8 cellular contexts compared by ENCODE assay signal in genomic region chr1:234322979-234323378, GRCh38. TPM values are rescaled to one million over a fixed set of nuclear protein-coding genes. Genes with fewer than 3 reads are reported as not detected.
DNase-seq lines count a peak whose midpoint lies in the region; ATAC-seq and TF ChIP-seq lines count a peak whose summit lies in the region.

No MANE protein-coding gene starts in this region.

- H3K4me1 ChIP-seq in left ventricle myocardium inferior: peaks cover 7% of the 10 kb centered on the region
- H3K4me1 ChIP-seq in upper lobe of right lung: peaks cover 4% of the 10 kb centered on the region

- H3K9me3 Mint-ChIP-seq in activated T-cell treated with anti-CD3 and anti-CD28 coated beads, Interleukin-2, amount 50 U/mL, for 4 hours: no peaks in the 10 kb centered on the region

- H3K27me3 ChIP-seq in left ventricle myocardium inferior (ENCODE audit: low read depth) (peaks cover 89% of the 10 kb centered on the region), upper lobe of right lung (no peaks in the 10 kb centered on the region)

- no peaks in the 10 kb centered on the region for H3K27me3 Mint-ChIP-seq in activated T-cell treated with anti-CD3 and anti-CD28 coated beads, Interleukin-2, amount 50 U/mL, for 4 hours (ENCODE audit: low read depth)

- H3K36me3 Mint-ChIP-seq in activated T-cell treated with anti-CD3 and anti-CD28 coated beads, Interleukin-2, amount 50 U/mL, for 4 hours (ENCODE audit: insufficient read depth): no peaks in the 10 kb centered on the region

- TF ChIP-seq CTCF in left ventricle myocardium inferior (IDR thresholded peaks at IDR 0.05; ENCODE audit: borderline replicate concordance): no peak
- TF ChIP-seq CTCF in upper lobe of right lung (IDR thresholded peaks at IDR 0.05): peak; percentile 41

- peaks cover 50% of the 10 kb centered on the region for H3K4me1 Mint-ChIP-seq in activated T-cell treated with anti-CD3 and anti-CD28 coated beads, Interleukin-2, amount 50 U/mL, for 4 hours (ENCODE audit: low read depth)

- ATAC-seq in Right ventricle myocardium inferior: no peak
- ATAC-seq in activated T-cell treated with anti-CD3 and anti-CD28 coated beads, Interleukin-2, amount 50 U/mL, for 4 hours: peak; percentile 27 to 51
- peak; percentile 71 for ATAC-seq in upper lobe of right lung
- ATAC-seq in GM18520 (IDR thresholded peaks at IDR 0.05; ENCODE audit: unreplicated experiment): no peak

- H3K27ac ChIP-seq in left ventricle myocardium inferior (replicated peaks): no peak overlapping the region
- no peak overlapping the region for H3K27ac ChIP-seq in upper lobe of right lung

- DNase-seq in Right ventricle myocardium inferior (ENCODE audit: missing footprints) (peak; percentile 80), left ventricle myocardium inferior (no peak), NOMO-1 (lab: John Stamatoyannopoulos, UW; ENCODE audit: unreplicated experiment in 2 of 2) (peak; percentile 63 to 69), iris pigment epithelial cell (ENCODE audit: low read depth) (peak; percentile 62), upper lobe of right lung (peak; percentile 77), DMS153 (lab: John Stamatoyannopoulos, UW) (no peak)
- peak; percentile 57 for DNase-seq in activated T-cell treated with anti-CD3 and anti-CD28 coated beads, Interleukin-2, amount 50 U/mL, for 4 hours

- H3K9me3 ChIP-seq in left ventricle myocardium inferior (replicated peaks) (no peaks in the 10 kb centered on the region), upper lobe of right lung (no peaks in the 10 kb centered on the region)

- intact Hi-C loops in Right ventricle myocardium inferior (cut with DNase I): no loop called here
- intact Hi-C loops in left ventricle myocardium inferior (cut with micrococcal nuclease): no loop called here
- intact Hi-C loops in upper lobe of right lung (cut with DNase I): no loop called here

- H3K4me3 ChIP-seq in left ventricle myocardium inferior: no peak overlapping the region
- H3K4me3 ChIP-seq in upper lobe of right lung: no peak overlapping the region

- no peak overlapping the region for H3K4me3 Mint-ChIP-seq in activated T-cell treated with anti-CD3 and anti-CD28 coated beads, Interleukin-2, amount 50 U/mL, for 4 hours

- no peaks in the 10 kb centered on the region for H3K36me3 ChIP-seq in left ventricle myocardium inferior
- H3K36me3 ChIP-seq in upper lobe of right lung: no peaks in the 10 kb centered on the region

RNA-seq across cellular contexts. Expression of gene COA6, which starts 50.3 kb away (rescaled TPM):
- total RNA-seq in Right ventricle myocardium inferior: 42.5 TPM
- total RNA-seq in left ventricle myocardium inferior: 39.0 TPM
- 10 to 100 TPM; 55.6 to 65.4 (median 62.8) TPM for total RNA-seq in activated T-cell treated with anti-CD3 and anti-CD28 coated beads, Interleukin-2, amount 50 U/mL, for 4 hours
- 25.0 TPM for total RNA-seq in upper lobe of right lung

Comparison
In these comparisons a context has a peak if more than half of its experiments do, and no peak if none do; other contexts are left out.
1. DNase-seq: peak in Right ventricle myocardium inferior (single experiment), NOMO-1 (2 of 2), activated T-cell treated with anti-CD3 and anti-CD28 coated beads, Interleukin-2, amount 50 U/mL, for 4 hours (single experiment), iris pigment epithelial cell (single experiment) and upper lobe of right lung (single experiment); none in left ventricle myocardium inferior (single experiment) and DMS153 (single experiment).
2. ATAC-seq: peak in activated T-cell treated with anti-CD3 and anti-CD28 coated beads, Interleukin-2, amount 50 U/mL, for 4 hours (2 of 2) and upper lobe of right lung (single experiment); none in Right ventricle myocardium inferior (single experiment) and GM18520 (single experiment).